ENCODE assay signal across 7 cellular contexts in the genomic region with DNA sequence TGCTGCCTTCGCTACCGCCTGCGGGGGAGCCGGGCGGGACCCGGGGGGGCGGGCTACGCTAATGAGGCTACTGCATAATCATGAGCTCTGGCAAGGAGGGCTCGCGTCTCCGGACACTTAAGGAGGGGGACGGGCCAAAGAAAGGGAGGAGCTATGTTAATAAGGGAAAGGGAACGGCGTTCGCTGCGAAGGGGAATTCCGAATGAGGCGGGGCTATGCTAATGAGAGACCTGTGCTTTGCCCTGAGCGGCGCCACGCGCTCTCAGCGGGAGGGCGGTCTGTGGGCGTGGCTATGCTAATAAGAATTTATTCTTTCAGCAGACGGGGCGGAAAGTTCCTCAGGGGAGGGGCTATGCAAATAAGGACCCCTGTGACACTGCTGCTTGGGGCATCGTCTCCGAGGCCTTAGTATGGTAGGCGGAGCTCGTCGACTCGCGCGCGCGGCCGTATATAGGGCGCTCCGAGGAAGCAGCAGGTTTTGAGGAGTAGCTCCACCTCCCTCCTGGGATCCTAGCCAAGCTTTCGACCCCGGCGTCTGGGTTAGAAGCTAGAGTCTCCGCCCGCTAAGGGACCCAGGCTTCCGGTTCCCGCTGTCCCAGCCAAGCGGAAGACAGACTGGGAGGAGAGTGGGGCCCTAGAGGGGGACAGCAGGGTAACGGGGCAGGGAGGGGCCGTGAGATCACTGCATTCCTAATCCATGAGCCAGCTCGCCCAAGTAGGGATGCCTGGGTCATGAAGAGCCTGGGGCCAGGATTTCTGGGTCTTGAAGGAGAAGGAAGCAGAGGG. TPM values are rescaled to one million over a fixed set of nuclear protein-coding genes. Genes with fewer than 3 reads are reported as not detected.
A peak's percentile ranks its signal among the peaks of the same experiment; 100 is the strongest.
DNase-seq lines count a peak whose midpoint lies in the region; ATAC-seq, FAIRE-seq and TF ChIP-seq lines count a peak whose summit lies in the region.

A gene (minus strand): TSS at position 31 of the 786 bp plus-strand sequence. CDS start 45 bp downstream, outside the sequence.

- TF ChIP-seq CTCF in astrocyte of the spinal cord (IDR thresholded peaks at IDR 0.05; ENCODE audit: low read depth, low read length): no peak
- no peak for TF ChIP-seq CTCF in hepatocyte (IDR thresholded peaks at IDR 0.05; ENCODE audit: poor library complexity)

- no peaks in the 10 kb centered on the region for H3K36me3 ChIP-seq in hepatocyte (replicated peaks; ENCODE audit: insufficient read depth, low read depth)

- no peaks in the 10 kb centered on the region for H3K27me3 ChIP-seq in hepatocyte

- in situ Hi-C loops in astrocyte of the spinal cord (cut with HindIII; ENCODE audit: low sequenced_read_pairs): no loop called here

- H3K9me2 ChIP-seq in hepatocyte (replicated peaks; ENCODE audit: insufficient read depth): no peaks in the 10 kb centered on the region

- under 1% methylated on average over 43 of the region's 51 CpGs for WGBS in hepatocyte (ENCODE audit: low lambda C conversion rate, missing lambda C conversion rate)

- H3K79me2 ChIP-seq in hepatocyte: peaks cover 32% of the 10 kb centered on the region

- H3K9me3 ChIP-seq in hepatocyte (ENCODE audit: low read depth): no peaks in the 10 kb centered on the region

- H2AFZ ChIP-seq in hepatocyte: no peak within 1 kb of the TSS

- DNase-seq in GM18507 (ENCODE audit: extremely low spot score, insufficient read length, low read depth): peak; percentile 94
- peak; percentile 99 for DNase-seq in NCI-H2029 treated with DMSO at 0.1 percent for 48 hours (lab: John Stamatoyannopoulos, UW)
- peak; percentile 100 for DNase-seq in T1000 (lab: John Stamatoyannopoulos, UW)
- DNase-seq in astrocyte of the spinal cord (ENCODE audit: low read depth, low spot score): peak; percentile 100
- peak; percentile 100 for DNase-seq in hepatocyte (ENCODE audit: low spot score)
- peak; percentile 99 for DNase-seq in renal cortical epithelial cell (ENCODE audit: low read depth)

- H4K20me1 ChIP-seq in hepatocyte (ENCODE audit: insufficient read depth, poor library complexity, severe bottlenecking): peaks cover 9% of the 10 kb centered on the region

- peaks cover 38% of the 10 kb centered on the region for H3K4me1 ChIP-seq in hepatocyte (ENCODE audit: insufficient read depth)

- FAIRE-seq in GM18507 (lab: Jason Lieb, UNC): peak; percentile 99

- peak within 1 kb of the TSS; percentile 79 for H3K4me2 ChIP-seq in hepatocyte

- peak within 1 kb of the TSS; percentile 100 for H3K27ac ChIP-seq in hepatocyte

- peak; percentile 57 for ATAC-seq in HG02981 (IDR thresholded peaks at IDR 0.05; ENCODE audit: unreplicated experiment)

- peak within 1 kb of the TSS; percentile 77 for H3K4me3 ChIP-seq in astrocyte of the spinal cord (ENCODE audit: low read depth, low read length)
- peak within 1 kb of the TSS; percentile 22 for H3K4me3 ChIP-seq in hepatocyte

RNA-seq across cellular contexts. Expression of the gene that starts here (rescaled TPM):
- total RNA-seq in hepatocyte (19.2 and 32.6 TPM in 2 replicates), renal cortical epithelial cell (32.5 and 40.5 TPM in 2 replicates)
- polyA plus RNA-seq in hepatocyte: 107 and 125 TPM in 2 replicates

Comparison
In these comparisons a context has a peak if more than half of its experiments do, and no peak if none do; other contexts are left out.
1. Peak in every context shown above with its lines: DNase-seq, ATAC-seq, H3K4me3 ChIP-seq and H3K27ac ChIP-seq.